In genomic region chr17:55576237-55576998, GRCh38 we compare ENCODE assay signal across 8 cellular contexts.
DNase-seq lines count a peak whose midpoint lies in the region; ATAC-seq and TF ChIP-seq lines count a peak whose summit lies in the region.

No MANE protein-coding gene starts in this region.

- peak overlapping the region; percentile 3 for H2AFZ ChIP-seq in neural progenitor cell (replicated peaks)

- no peaks in the 10 kb centered on the region for H3K4me1 ChIP-seq in neural progenitor cell

- no peaks in the 10 kb centered on the region for H3K9me3 Mint-ChIP-seq in activated CD8-positive, alpha-beta T cell treated with anti-CD3 and anti-CD28 coated beads, Interleukin-2, amount 10 ng/mL, durations not matched to agents 7 days and 5 days (ENCODE audit: insufficient read depth)
- no peaks in the 10 kb centered on the region for H3K9me3 Mint-ChIP-seq in activated CD8-positive, alpha-beta T cell treated with anti-CD3 and anti-CD28 coated beads for 36 hours
- no peaks in the 10 kb centered on the region for H3K9me3 Mint-ChIP-seq in neural progenitor cell

- H3K27me3 Mint-ChIP-seq in activated CD8-positive, alpha-beta T cell treated with anti-CD3 and anti-CD28 coated beads, Interleukin-2, amount 10 ng/mL, durations not matched to agents 7 days and 5 days (ENCODE audit: low read depth) = peaks cover 8% of the 10 kb centered on the region
- H3K27me3 Mint-ChIP-seq in activated CD8-positive, alpha-beta T cell treated with anti-CD3 and anti-CD28 coated beads for 36 hours = peaks cover 2% of the 10 kb centered on the region
- no peaks in the 10 kb centered on the region for H3K27me3 Mint-ChIP-seq in neural progenitor cell (ENCODE audit: insufficient read depth, low read depth)

- H3K36me3 ChIP-seq in neural progenitor cell = no peaks in the 10 kb centered on the region

- intact Hi-C loops in activated CD8-positive, alpha-beta T cell treated with anti-CD3 and anti-CD28 coated beads for 36 hours (cut with micrococcal nuclease) = no loop called here
- intact Hi-C loops in posterior cingulate gyrus (cut with DNase I) = no loop called here

- DNase-seq in activated CD8-positive, alpha-beta T cell treated with anti-CD3 and anti-CD28 coated beads, Interleukin-2, amount 10 ng/mL, durations not matched to agents 7 days and 5 days = no peak
- DNase-seq in activated CD8-positive, alpha-beta T cell treated with anti-CD3 and anti-CD28 coated beads for 36 hours = no peak
- peak; percentile 60 for DNase-seq in NCI-H460 (ENCODE audit: extremely low read depth, low read depth)
- peak; percentile 50 for DNase-seq in dermis blood vessel endothelial cell
- DNase-seq in neural progenitor cell (ENCODE audit: low spot score) = no peak
- no peak for DNase-seq in GM19240 (ENCODE audit: insufficient read length, low spot score)
- no peak for DNase-seq in activated CD4-positive, alpha-beta T cell treated with anti-CD3 and anti-CD28 coated beads for 1 hour
- no peak for DNase-seq in posterior cingulate gyrus

- peaks cover 3% of the 10 kb centered on the region for H3K4me1 Mint-ChIP-seq in activated CD8-positive, alpha-beta T cell treated with anti-CD3 and anti-CD28 coated beads, Interleukin-2, amount 10 ng/mL, durations not matched to agents 7 days and 5 days (ENCODE audit: low read depth)
- peaks cover 5% of the 10 kb centered on the region for H3K4me1 Mint-ChIP-seq in activated CD8-positive, alpha-beta T cell treated with anti-CD3 and anti-CD28 coated beads for 36 hours (ENCODE audit: low read depth)
- no peaks in the 10 kb centered on the region for H3K4me1 Mint-ChIP-seq in neural progenitor cell

- no peaks in the 10 kb centered on the region for H4K20me1 ChIP-seq in neural progenitor cell (ENCODE audit: low read depth)

- H3K27me3 ChIP-seq in neural progenitor cell = no peaks in the 10 kb centered on the region

- no peak for TF ChIP-seq CTCF in activated CD8-positive, alpha-beta T cell treated with anti-CD3 and anti-CD28 coated beads for 36 hours (IDR thresholded peaks at IDR 0.05)
- TF ChIP-seq CTCF in neural progenitor cell (IDR thresholded peaks at IDR 0.05) = no peak

- POLR2A ChIA-PET in activated CD8-positive, alpha-beta T cell treated with anti-CD3 and anti-CD28 coated beads, Interleukin-2, amount 10 ng/mL, durations not matched to agents 7 days and 5 days (lab: Charles Lee) = no interaction called here
- POLR2A ChIA-PET in activated CD8-positive, alpha-beta T cell treated with anti-CD3 and anti-CD28 coated beads for 36 hours (lab: Charles Lee) = interaction anchor here (0.7 kb wide), 1 partner anchor 140 kb away, joined by 3 read pairs; no protein-coding TSS in a partner anchor

- no peak overlapping the region for H3K9ac ChIP-seq in neural progenitor cell

- no peak overlapping the region for H3K4me3 Mint-ChIP-seq in activated CD8-positive, alpha-beta T cell treated with anti-CD3 and anti-CD28 coated beads, Interleukin-2, amount 10 ng/mL, durations not matched to agents 7 days and 5 days
- no peak overlapping the region for H3K4me3 Mint-ChIP-seq in activated CD8-positive, alpha-beta T cell treated with anti-CD3 and anti-CD28 coated beads for 36 hours
- no peak overlapping the region for H3K4me3 Mint-ChIP-seq in neural progenitor cell

- CTCF ChIA-PET in activated CD8-positive, alpha-beta T cell treated with anti-CD3 and anti-CD28 coated beads, Interleukin-2, amount 10 ng/mL, durations not matched to agents 7 days and 5 days (lab: Charles Lee) = interaction anchor here (1.4 kb wide), 1 partner anchor 24 kb away, joined by 3 read pairs; no protein-coding TSS in a partner anchor
- CTCF ChIA-PET in activated CD8-positive, alpha-beta T cell treated with anti-CD3 and anti-CD28 coated beads for 36 hours (lab: Charles Lee) = no interaction called here

- H3K27ac Mint-ChIP-seq in activated CD8-positive, alpha-beta T cell treated with anti-CD3 and anti-CD28 coated beads, Interleukin-2, amount 10 ng/mL, durations not matched to agents 7 days and 5 days = no peak overlapping the region
- H3K27ac Mint-ChIP-seq in activated CD8-positive, alpha-beta T cell treated with anti-CD3 and anti-CD28 coated beads for 36 hours = no peak overlapping the region
- no peak overlapping the region for H3K27ac Mint-ChIP-seq in neural progenitor cell

- ATAC-seq in activated CD8-positive, alpha-beta T cell treated with anti-CD3 and anti-CD28 coated beads, Interleukin-2, amount 10 ng/mL, durations not matched to agents 7 days and 5 days = peak; percentile 23
- no peak for ATAC-seq in activated CD8-positive, alpha-beta T cell treated with anti-CD3 and anti-CD28 coated beads for 36 hours

- H3K4me2 ChIP-seq in neural progenitor cell = no peak overlapping the region

- H3K9me3 ChIP-seq in neural progenitor cell (ENCODE audit: low read depth) = no peaks in the 10 kb centered on the region

- H3K36me3 Mint-ChIP-seq in activated CD8-positive, alpha-beta T cell treated with anti-CD3 and anti-CD28 coated beads, Interleukin-2, amount 10 ng/mL, durations not matched to agents 7 days and 5 days (ENCODE audit: low read depth) = no peaks in the 10 kb centered on the region
- H3K36me3 Mint-ChIP-seq in activated CD8-positive, alpha-beta T cell treated with anti-CD3 and anti-CD28 coated beads for 36 hours (ENCODE audit: low read depth) = no peaks in the 10 kb centered on the region
- H3K36me3 Mint-ChIP-seq in neural progenitor cell = no peaks in the 10 kb centered on the region

- H3K4me3 ChIP-seq in neural progenitor cell = no peak overlapping the region

- H3F3A ChIP-seq in neural progenitor cell (ENCODE audit: low read depth) = no peaks in the 10 kb centered on the region

- no peak overlapping the region for H3K27ac ChIP-seq in neural progenitor cell

- H3K79me2 ChIP-seq in neural progenitor cell (ENCODE audit: low read depth) = no peaks in the 10 kb centered on the region

Comparison
In these comparisons a context has a peak if more than half of its experiments do, and no peak if none do; other contexts are left out.
1. DNase-seq: peak in NCI-H460 (single experiment) and dermis blood vessel endothelial cell (single experiment); none in activated CD8-positive, alpha-beta T cell treated with anti-CD3 and anti-CD28 coated beads, Interleukin-2, amount 10 ng/mL, durations not matched to agents 7 days and 5 days (single experiment), activated CD8-positive, alpha-beta T cell treated with anti-CD3 and anti-CD28 coated beads for 36 hours (single experiment), neural progenitor cell (single experiment), GM19240 (single experiment), activated CD4-positive, alpha-beta T cell treated with anti-CD3 and anti-CD28 coated beads for 1 hour (single experiment) and posterior cingulate gyrus (0 of 10).